Comparison of ENCODE assay signal across 25 cellular contexts in genomic region chr10:99943908-99944307, GRCh38.
"Had no signal": no experiment of that assay in that cellular context is flagged by ENCODE, and none has a peak within 500 bp of the region (broad histone marks: within the 10 kb centered on the region; RNA-seq: fewer than 3 reads in every experiment).

No MANE protein-coding gene starts in this region.

- H3K9me3 ChIP-seq: SJCRH30 had no signal

- DNase-seq: IMR-90, Karpas-422, KG1, MM.1S, MV-4-11, NCI-H1048, NCI-H1105, NCI-H1417, NCI-H1436 treated with DMSO at 0.1 percent for 48 hours, NCI-H1694, NCI-H1930, NCI-H2081, NCI-H2107, NCI-H2227 treated with DMSO at 0.1 percent for 48 hours, NCI-H524, NCI-H69, NCI-H774, PC-3, SHP77 treated with DMSO at 0.1 percent for 48 hours, SJCRH30 had no signal

- H3K4me3 ChIP-seq: SJCRH30 had no signal

- H3K4me1 ChIP-seq: SJCRH30 had no signal

- H3K27ac ChIP-seq: RWPE1, SJCRH30 had no signal

- ATAC-seq: HepG2, Panc1, PC-3, Right ventricle myocardium inferior, SK-N-SH treated with all-trans-retinoic acid at 6 μM for 48 hours had no signal

- FAIRE-seq: HepG2 had no signal

- H3K36me3 ChIP-seq: SJCRH30 had no signal

- H3K27me3 ChIP-seq: SJCRH30 had no signal
